ENCODE assay signal across 18 cellular contexts in genomic region chr16:83966153-83966696, GRCh38. TPM values are rescaled to one million over a fixed set of nuclear protein-coding genes. Genes with fewer than 3 reads are reported as not detected.
A peak's percentile ranks its signal among the peaks of the same experiment; 100 is the strongest.
DNase-seq lines count a peak whose midpoint lies in the region; ATAC-seq and TF ChIP-seq lines count a peak whose summit lies in the region.
"Had no signal": no experiment of that assay in that cellular context is flagged by ENCODE, and none has a peak within 500 bp of the region (broad histone marks: within the 10 kb centered on the region; RNA-seq: fewer than 3 reads in every experiment).

No MANE protein-coding gene starts in this region.

- WGBS in right cardiac atrium = 94% methylated on average over 13 of the region's 13 CpGs

- H3K9me3 Mint-ChIP-seq in chondrocyte (ENCODE audit: low read depth) = no peaks in the 10 kb centered on the region
- H3K9me3 Mint-ChIP-seq in nephron = no peaks in the 10 kb centered on the region
- H3K9me3 Mint-ChIP-seq: CD4-positive, alpha-beta T cell had no signal

- H3K4me3 Mint-ChIP-seq in chondrocyte (ENCODE audit: unreplicated experiment) (no peak overlapping the region), nephron (peak overlapping the region; percentile 9 to 14 (median 9))
- H3K4me3 Mint-ChIP-seq: CD4-positive, alpha-beta T cell had no signal

- H3K27ac Mint-ChIP-seq in chondrocyte (ENCODE audit: unreplicated experiment) (no peak overlapping the region), nephron (no peak overlapping the region)
- H3K27ac Mint-ChIP-seq: CD4-positive, alpha-beta T cell had no signal

- H3K9me3 ChIP-seq in right cardiac atrium (ENCODE audit: control insufficient read depth, low read length) = no peaks in the 10 kb centered on the region
- H3K9me3 ChIP-seq in left ventricle myocardium inferior (replicated peaks) = no peaks in the 10 kb centered on the region
- H3K9me3 ChIP-seq: BLaER1 treated with 17β-estradiol and CSF1 and Interleukin-3, amounts not matched to agents 10 nM and 100 nM had no signal

- H3K27me3 Mint-ChIP-seq in chondrocyte (ENCODE audit: low read depth) (peaks cover 2% of the 10 kb centered on the region), nephron (ENCODE audit: low read depth) (peaks cover 33% of the 10 kb centered on the region)

- H3K4me1 ChIP-seq in right cardiac atrium (ENCODE audit: control insufficient read depth, insufficient read depth, low read length) (no peaks in the 10 kb centered on the region), left ventricle myocardium inferior (peaks cover 11% of the 10 kb centered on the region)
- H3K4me1 ChIP-seq: BLaER1 treated with 17β-estradiol and CSF1 and Interleukin-3, amounts not matched to agents 10 nM and 100 nM had no signal

- H3K36me3 Mint-ChIP-seq in chondrocyte (ENCODE audit: low read depth) (peaks cover under 1% of the 10 kb centered on the region), nephron (ENCODE audit: low read depth) (no peaks in the 10 kb centered on the region)

- H3K4me3 ChIP-seq in right cardiac atrium (ENCODE audit: low read length) (no peak overlapping the region), left ventricle myocardium inferior (no peak overlapping the region)
- H3K4me3 ChIP-seq: BLaER1 treated with 17β-estradiol and CSF1 and Interleukin-3, amounts not matched to agents 10 nM and 100 nM had no signal

- H3K27ac ChIP-seq in right cardiac atrium (ENCODE audit: low read length) (no peak overlapping the region), left ventricle myocardium inferior (replicated peaks) (no peak overlapping the region)
- H3K27ac ChIP-seq: BLaER1 treated with 17β-estradiol and CSF1 and Interleukin-3, amounts not matched to agents 10 nM and 100 nM had no signal

- peaks cover 3% of the 10 kb centered on the region for H3K4me1 Mint-ChIP-seq in chondrocyte (ENCODE audit: low read depth)
- H3K4me1 Mint-ChIP-seq in nephron = no peaks in the 10 kb centered on the region

- ATAC-seq in right cardiac atrium (no peak), GM18511 (IDR thresholded peaks at IDR 0.05; ENCODE audit: unreplicated experiment) (no peak)

- H3K36me3 ChIP-seq in left ventricle myocardium inferior = peaks cover 22% of the 10 kb centered on the region

- H3K27me3 ChIP-seq in right cardiac atrium (ENCODE audit: control insufficient read depth, insufficient read depth) (no peaks in the 10 kb centered on the region), left ventricle myocardium inferior (ENCODE audit: low read depth) (peaks cover 16% of the 10 kb centered on the region)

- intact Hi-C loops in right cardiac atrium (cut with DNase I) = loop anchor here in 3 of 4 donors (5.0 kb wide), 3 partner anchors 96 to 216 kb away; no protein-coding TSS in a partner anchor
- intact Hi-C loops in left ventricle myocardium inferior (cut with micrococcal nuclease) = loop anchor here (10.0 kb wide), 1 partner anchor 99 kb away; no protein-coding TSS in a partner anchor
- intact Hi-C loops in head of caudate nucleus (cut with DNase I) = no loop called here

- TF ChIP-seq CTCF in left ventricle myocardium inferior (IDR thresholded peaks at IDR 0.05; ENCODE audit: borderline replicate concordance) = no peak
- no peak for TF ChIP-seq CTCF in chondrocyte (IDR thresholded peaks at IDR 0.05)
- no peak for TF ChIP-seq CTCF in nephron (IDR thresholded peaks at IDR 0.05; ENCODE audit: unreplicated experiment in 3 of 3)

- DNase-seq in right cardiac atrium (peak in 2 of 3 donors; percentile 29 to 48), left ventricle myocardium inferior (no peak), chondrocyte (ENCODE audit: low spot score) (peak; percentile 75), NCI-H2081 (lab: John Stamatoyannopoulos, UW) (no peak), head of caudate nucleus (no peak)
- DNase-seq: AML-193; CD4-positive, alpha-beta T cell; Karpas-422; NCI-H1092 treated with DMSO at 0.1 percent for 48 hours; NCI-H1436 treated with DMSO at 0.1 percent for 48 hours; NCI-H187 treated with DMSO at 0.1 percent for 48 hours; NCI-H2107; NCI-H774 had no signal

RNA-seq across cellular contexts. Expression of gene NECAB2, which starts 1.8 kb away (rescaled TPM):
- total RNA-seq in right cardiac atrium (1 to 10 TPM in 2 of 4 donors, under 1 TPM in 2; 0.28 to 1.8 (median 1.4) TPM), left ventricle myocardium inferior (0.69 TPM), chondrocyte (0.40 to 0.72 TPM (median 0.58 TPM) in 3 replicates)
- 1.7 TPM for polyA plus RNA-seq in right cardiac atrium
- total RNA-seq: CD4-positive, alpha-beta T cell; HT-29; SK-MEL-5 had no signal

RNA-seq across cellular contexts. Expression of gene OSGIN1, which starts 13.2 kb away (rescaled TPM):
- total RNA-seq in right cardiac atrium = 1 to 10 TPM; 2.4 to 6.8 (median 3.8) TPM
- polyA plus RNA-seq in right cardiac atrium = 3.6 TPM
- 12.5 TPM for total RNA-seq in left ventricle myocardium inferior
- total RNA-seq in chondrocyte = 1.3 to 2.8 TPM (median 2.5 TPM) in 3 replicates

Comparison
In these comparisons a context has a peak if more than half of its experiments do, and no peak if none do; other contexts are left out.
1. DNase-seq: peak in right cardiac atrium (2 of 3) and chondrocyte (single experiment); none in left ventricle myocardium inferior (single experiment), NCI-H2081 (0 of 2) and head of caudate nucleus (0 of 42).